ENCODE assay signal across 1 cellular context in genomic region chr16:28009586-28010373, GRCh38.
TF ChIP-seq lines count a peak whose summit lies in the region.

No MANE protein-coding gene starts in this region.

TF ChIP-seq in WTC11, 78 proteins besides CTCF, POLR2A, EP300 and RAD21:
- TF ChIP-seq, protein P1, sequence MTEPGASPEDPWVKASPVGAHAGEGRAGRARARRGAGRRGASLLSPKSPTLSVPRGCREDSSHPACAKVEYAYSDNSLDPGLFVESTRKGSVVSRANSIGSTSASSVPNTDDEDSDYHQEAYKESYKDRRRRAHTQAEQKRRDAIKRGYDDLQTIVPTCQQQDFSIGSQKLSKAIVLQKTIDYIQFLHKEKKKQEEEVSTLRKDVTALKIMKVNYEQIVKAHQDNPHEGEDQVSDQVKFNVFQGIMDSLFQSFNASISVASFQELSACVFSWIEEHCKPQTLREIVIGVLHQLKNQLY (CRISPR knock-in tag; IDR thresholded peaks at IDR 0.05) = no peak
- TF ChIP-seq SMAD4 (CRISPR knock-in tag; IDR thresholded peaks at IDR 0.05) = no peak
- TF ChIP-seq AR (CRISPR knock-in tag; IDR thresholded peaks at IDR 0.05) = no peak
- no peak for TF ChIP-seq ZNF671 (CRISPR knock-in tag; IDR thresholded peaks at IDR 0.05)
- no peak for TF ChIP-seq SMAD3 (CRISPR knock-in tag; IDR thresholded peaks at IDR 0.05; ENCODE audit: borderline replicate concordance)
- no peak for TF ChIP-seq NR1H2 (CRISPR knock-in tag; IDR thresholded peaks at IDR 0.05)
- TF ChIP-seq ZNF532 (CRISPR knock-in tag; IDR thresholded peaks at IDR 0.05; ENCODE audit: borderline replicate concordance) = no peak
- TF ChIP-seq NFYB (CRISPR knock-in tag; conservative IDR thresholded peaks at IDR 0.05; ENCODE audit: low read depth) = no peak
- no peak for TF ChIP-seq NFE2L1 (CRISPR knock-in tag; IDR thresholded peaks at IDR 0.05)
- TF ChIP-seq ESRRA (CRISPR knock-in tag; IDR thresholded peaks at IDR 0.05; ENCODE audit: borderline replicate concordance) = no peak
